Comparison of ENCODE assay signal across 8 cellular contexts in genomic region chr11:57335023-57335342, GRCh38. TPM values are rescaled to one million over a fixed set of nuclear protein-coding genes. Genes with fewer than 3 reads are reported as not detected.
DNase-seq lines count a peak whose midpoint lies in the region; ATAC-seq lines count a peak whose summit lies in the region.

No MANE protein-coding gene starts in this region.

- peaks cover 42% of the 10 kb centered on the region for H3K36me3 ChIP-seq in iPS-18a (ENCODE audit: control insufficient read depth, low read depth, low read length)

- CTCF ChIA-PET in activated CD4-positive, alpha-beta memory T cell treated with anti-CD3 and anti-CD28 coated beads for 36 hours (lab: Charles Lee) = interaction anchor here (1.1 to 4.8 kb wide), 7 partner anchors 10 to 495 kb away, joined by 3 to 28 read pairs (median 4); partner anchors contain the start of genes RTN4RL2 and TNKS1BP1

- intact Hi-C loops in activated CD4-positive, alpha-beta T cell treated with anti-CD3 and anti-CD28 coated beads, Interleukin-2, amount 10 ng/mL, durations not matched to agents 24 days and 14 days (cut with micrococcal nuclease) = loop anchor here (1.0 to 10.0 kb wide), 9 partner anchors 10 to 1242 kb away; partner anchors contain the start of genes LPXN, SELENOH, YPEL4 and ZDHHC5
- intact Hi-C loops in activated CD4-positive, alpha-beta memory T cell treated with anti-CD3 and anti-CD28 coated beads for 36 hours (cut with micrococcal nuclease) = loop anchor here (1.0 to 5.0 kb wide), 5 partner anchors 10 to 332 kb away; partner anchors contain the start of genes SLC43A3, UBE2L6 and YPEL4

- ATAC-seq in HG03280 (IDR thresholded peaks at IDR 0.05; ENCODE audit: unreplicated experiment) (no peak), GM18498 (IDR thresholded peaks at IDR 0.05; ENCODE audit: unreplicated experiment) (no peak)

- peak overlapping the region; percentile 90 for H3K4me3 ChIP-seq in iPS-18a (ENCODE audit: low read length)

- H3K36me3 Mint-ChIP-seq in activated CD4-positive, alpha-beta T cell treated with anti-CD3 and anti-CD28 coated beads, Interleukin-2, amount 10 ng/mL, durations not matched to agents 24 days and 14 days (ENCODE audit: low read depth) = peaks cover 46% of the 10 kb centered on the region
- H3K36me3 Mint-ChIP-seq in activated CD4-positive, alpha-beta memory T cell treated with anti-CD3 and anti-CD28 coated beads for 36 hours = peaks cover 42% of the 10 kb centered on the region

- H3K27me3 ChIP-seq in iPS-18a (ENCODE audit: control insufficient read depth, insufficient read depth, low read length) = no peaks in the 10 kb centered on the region

- H3K27ac ChIP-seq in iPS-18a (ENCODE audit: low read length) (peak overlapping the region; percentile 17), temporal lobe (ENCODE audit: low read depth, low read length) (peak overlapping the region; percentile 73)

- no peaks in the 10 kb centered on the region for H3K9me3 Mint-ChIP-seq in activated CD4-positive, alpha-beta T cell treated with anti-CD3 and anti-CD28 coated beads, Interleukin-2, amount 10 ng/mL, durations not matched to agents 24 days and 14 days
- H3K9me3 Mint-ChIP-seq in activated CD4-positive, alpha-beta memory T cell treated with anti-CD3 and anti-CD28 coated beads for 36 hours = no peaks in the 10 kb centered on the region

- H3K9me3 ChIP-seq in iPS-18a (ENCODE audit: control insufficient read depth, low read depth, low read length) = no peaks in the 10 kb centered on the region

- H3K9ac ChIP-seq in iPS-18a (ENCODE audit: low read length) = peak overlapping the region; percentile 85

- POLR2A ChIA-PET in activated CD4-positive, alpha-beta memory T cell treated with anti-CD3 and anti-CD28 coated beads for 36 hours (lab: Charles Lee) = interaction anchor here (0.8 to 2.5 kb wide), 7 partner anchors 9 to 181 kb away, joined by 3 to 30 read pairs (median 4); partner anchors contain the start of genes SLC43A1 and TNKS1BP1

- peaks cover 38% of the 10 kb centered on the region for H3K4me1 Mint-ChIP-seq in activated CD4-positive, alpha-beta T cell treated with anti-CD3 and anti-CD28 coated beads, Interleukin-2, amount 10 ng/mL, durations not matched to agents 24 days and 14 days
- H3K4me1 Mint-ChIP-seq in activated CD4-positive, alpha-beta memory T cell treated with anti-CD3 and anti-CD28 coated beads for 36 hours (ENCODE audit: low read depth) = peaks cover 52% of the 10 kb centered on the region

- H3K27me3 Mint-ChIP-seq in activated CD4-positive, alpha-beta T cell treated with anti-CD3 and anti-CD28 coated beads, Interleukin-2, amount 10 ng/mL, durations not matched to agents 24 days and 14 days = no peaks in the 10 kb centered on the region
- no peaks in the 10 kb centered on the region for H3K27me3 Mint-ChIP-seq in activated CD4-positive, alpha-beta memory T cell treated with anti-CD3 and anti-CD28 coated beads for 36 hours

- peak; percentile 64 for DNase-seq in activated CD4-positive, alpha-beta T cell treated with anti-CD3 and anti-CD28 coated beads, Interleukin-2, amount 10 ng/mL, durations not matched to agents 24 days and 14 days
- DNase-seq in activated CD4-positive, alpha-beta T cell treated with anti-CD3 and anti-CD28 coated beads for 48 hours = no peak
- DNase-seq in activated CD4-positive, alpha-beta memory T cell treated with anti-CD3 and anti-CD28 coated beads for 36 hours = no peak
- DNase-seq in GM19238 (ENCODE audit: insufficient read length, low spot score) = no peak

- peak overlapping the region; percentile 93 for H3K27ac Mint-ChIP-seq in activated CD4-positive, alpha-beta T cell treated with anti-CD3 and anti-CD28 coated beads, Interleukin-2, amount 10 ng/mL, durations not matched to agents 24 days and 14 days
- H3K27ac Mint-ChIP-seq in activated CD4-positive, alpha-beta memory T cell treated with anti-CD3 and anti-CD28 coated beads for 36 hours = peak overlapping the region; percentile 98

- H3K4me3 Mint-ChIP-seq in activated CD4-positive, alpha-beta T cell treated with anti-CD3 and anti-CD28 coated beads, Interleukin-2, amount 10 ng/mL, durations not matched to agents 24 days and 14 days = peak overlapping the region; percentile 93
- H3K4me3 Mint-ChIP-seq in activated CD4-positive, alpha-beta memory T cell treated with anti-CD3 and anti-CD28 coated beads for 36 hours = peak overlapping the region; percentile 91

- peaks cover 7% of the 10 kb centered on the region for H3K4me1 ChIP-seq in iPS-18a (ENCODE audit: control insufficient read depth, low read depth, low read length)

RNA-seq across cellular contexts. Expression of gene SSRP1, which starts 0.7 kb away (rescaled TPM):
- 253 and 256 TPM in 2 replicates for total RNA-seq in activated CD4-positive, alpha-beta T cell treated with anti-CD3 and anti-CD28 coated beads, Interleukin-2, amount 10 ng/mL, durations not matched to agents 24 days and 14 days
- 100 to 1,000 TPM; 256 to 262 TPM for total RNA-seq in activated CD4-positive, alpha-beta memory T cell treated with anti-CD3 and anti-CD28 coated beads for 36 hours
- 45.2 TPM for total RNA-seq in temporal lobe

RNA-seq across cellular contexts. Expression of gene P2RX3, which starts 3.2 kb away (rescaled TPM):
- not detected in 2 replicates for total RNA-seq in activated CD4-positive, alpha-beta T cell treated with anti-CD3 and anti-CD28 coated beads, Interleukin-2, amount 10 ng/mL, durations not matched to agents 24 days and 14 days
- not detected for total RNA-seq in activated CD4-positive, alpha-beta memory T cell treated with anti-CD3 and anti-CD28 coated beads for 36 hours
- not detected for total RNA-seq in temporal lobe

RNA-seq across cellular contexts. Expression of gene TNKS1BP1, which starts 10.2 kb away (rescaled TPM):
- 23.7 and 24.2 TPM in 2 replicates for total RNA-seq in activated CD4-positive, alpha-beta T cell treated with anti-CD3 and anti-CD28 coated beads, Interleukin-2, amount 10 ng/mL, durations not matched to agents 24 days and 14 days
- 10 to 100 TPM; 14.0 to 15.1 TPM for total RNA-seq in activated CD4-positive, alpha-beta memory T cell treated with anti-CD3 and anti-CD28 coated beads for 36 hours
- 13.5 TPM for total RNA-seq in temporal lobe

RNA-seq across cellular contexts. Expression of gene PRG3, which starts 46.0 kb away (rescaled TPM):
- total RNA-seq in activated CD4-positive, alpha-beta T cell treated with anti-CD3 and anti-CD28 coated beads, Interleukin-2, amount 10 ng/mL, durations not matched to agents 24 days and 14 days = not detected in 2 replicates
- total RNA-seq in activated CD4-positive, alpha-beta memory T cell treated with anti-CD3 and anti-CD28 coated beads for 36 hours = not detected
- total RNA-seq in temporal lobe = not detected

RNA-seq across cellular contexts. Expression of gene PRG2, which starts 55.5 kb away (rescaled TPM):
- total RNA-seq in activated CD4-positive, alpha-beta T cell treated with anti-CD3 and anti-CD28 coated beads, Interleukin-2, amount 10 ng/mL, durations not matched to agents 24 days and 14 days = 0.35 and 0.38 TPM in 2 replicates
- 1 to 10 TPM; 1.8 to 2.2 TPM for total RNA-seq in activated CD4-positive, alpha-beta memory T cell treated with anti-CD3 and anti-CD28 coated beads for 36 hours
- not detected for total RNA-seq in temporal lobe
